In genomic region chr9:112175796-112176315, GRCh38 we compare ENCODE assay signal across 9 cellular contexts. TPM values are rescaled to one million over a fixed set of nuclear protein-coding genes. Genes with fewer than 3 reads are reported as not detected.
DNase-seq lines count a peak whose midpoint lies in the region; ATAC-seq and TF ChIP-seq lines count a peak whose summit lies in the region.
"Had no signal": no experiment of that assay in that cellular context is flagged by ENCODE, and none has a peak within 500 bp of the region (broad histone marks: within the 10 kb centered on the region; RNA-seq: fewer than 3 reads in every experiment).

No MANE protein-coding gene starts in this region.

- no peak for DNase-seq in stimulated activated naive CD8-positive, alpha-beta T cell treated with anti-CD3 and anti-CD28 coated beads, Interleukin-15, Interleukin-2, amounts not matched to agents 100 U/mL and 50 U/mL, for 24 hours
- DNase-seq in chondrocyte (ENCODE audit: low spot score) (no peak), mesothelial cell of epicardium (ENCODE audit: low spot score in 2 of 2, unreplicated experiment in 2 of 2) (no peak), ureter (ENCODE audit: low spot score) (no peak), KG1 (lab: John Stamatoyannopoulos, UW) (no peak)
- DNase-seq: activated CD4-positive, alpha-beta T cell treated with anti-CD3 and anti-CD28 coated beads for 1 hour had no signal

- no peak for ATAC-seq in stimulated activated naive CD8-positive, alpha-beta T cell treated with anti-CD3 and anti-CD28 coated beads, Interleukin-15, Interleukin-2, amounts not matched to agents 100 U/mL and 50 U/mL, for 24 hours
- no peak for ATAC-seq in HG02852 (IDR thresholded peaks at IDR 0.05; ENCODE audit: unreplicated experiment)
- no peak for ATAC-seq in GM21526 (IDR thresholded peaks at IDR 0.05; ENCODE audit: low FRiP score, unreplicated experiment)

- no peak for TF ChIP-seq CTCF in chondrocyte (IDR thresholded peaks at IDR 0.05)
- TF ChIP-seq CTCF in mesothelial cell of epicardium (IDR thresholded peaks at IDR 0.05; ENCODE audit: unreplicated experiment): no peak

- no peaks in the 10 kb centered on the region for H3K9me3 Mint-ChIP-seq in stimulated activated naive CD8-positive, alpha-beta T cell treated with anti-CD3 and anti-CD28 coated beads, Interleukin-15, Interleukin-2, amounts not matched to agents 100 ng/mL and 50 ng/mL, for 24 hours
- H3K9me3 Mint-ChIP-seq in chondrocyte (ENCODE audit: low read depth): no peaks in the 10 kb centered on the region
- H3K9me3 Mint-ChIP-seq in mesothelial cell of epicardium: no peaks in the 10 kb centered on the region

- peak overlapping the region; percentile 53 for H3K4me3 Mint-ChIP-seq in stimulated activated naive CD8-positive, alpha-beta T cell treated with anti-CD3 and anti-CD28 coated beads, Interleukin-15, Interleukin-2, amounts not matched to agents 100 ng/mL and 50 ng/mL, for 24 hours
- peak overlapping the region; percentile 75 for H3K4me3 Mint-ChIP-seq in chondrocyte (ENCODE audit: unreplicated experiment)
- peak overlapping the region; percentile 83 for H3K4me3 Mint-ChIP-seq in mesothelial cell of epicardium

- peaks cover 34% of the 10 kb centered on the region for H3K27me3 Mint-ChIP-seq in stimulated activated naive CD8-positive, alpha-beta T cell treated with anti-CD3 and anti-CD28 coated beads, Interleukin-15, Interleukin-2, amounts not matched to agents 100 ng/mL and 50 ng/mL, for 24 hours
- H3K27me3 Mint-ChIP-seq in chondrocyte (ENCODE audit: low read depth): no peaks in the 10 kb centered on the region
- H3K27me3 Mint-ChIP-seq in mesothelial cell of epicardium (ENCODE audit: low read depth): peaks cover 8% of the 10 kb centered on the region

- no peaks in the 10 kb centered on the region for H3K36me3 Mint-ChIP-seq in stimulated activated naive CD8-positive, alpha-beta T cell treated with anti-CD3 and anti-CD28 coated beads, Interleukin-15, Interleukin-2, amounts not matched to agents 100 ng/mL and 50 ng/mL, for 24 hours (ENCODE audit: low read depth)
- H3K36me3 Mint-ChIP-seq in chondrocyte (ENCODE audit: low read depth) (no peaks in the 10 kb centered on the region), mesothelial cell of epicardium (peaks cover 3% of the 10 kb centered on the region)

- peak overlapping the region; percentile 42 for H3K27ac Mint-ChIP-seq in stimulated activated naive CD8-positive, alpha-beta T cell treated with anti-CD3 and anti-CD28 coated beads, Interleukin-15, Interleukin-2, amounts not matched to agents 100 ng/mL and 50 ng/mL, for 24 hours
- peak overlapping the region; percentile 14 for H3K27ac Mint-ChIP-seq in chondrocyte (ENCODE audit: unreplicated experiment)
- H3K27ac Mint-ChIP-seq in mesothelial cell of epicardium: no peak overlapping the region

- H3K4me1 Mint-ChIP-seq in stimulated activated naive CD8-positive, alpha-beta T cell treated with anti-CD3 and anti-CD28 coated beads, Interleukin-15, Interleukin-2, amounts not matched to agents 100 ng/mL and 50 ng/mL, for 24 hours (ENCODE audit: low read depth): peaks cover 57% of the 10 kb centered on the region
- H3K4me1 Mint-ChIP-seq in chondrocyte (ENCODE audit: low read depth): peaks cover 31% of the 10 kb centered on the region
- peaks cover 35% of the 10 kb centered on the region for H3K4me1 Mint-ChIP-seq in mesothelial cell of epicardium

RNA-seq across cellular contexts. Expression of gene SUSD1, which starts 0.8 kb away (rescaled TPM):
- 18.5 to 29.6 TPM (median 28.1 TPM) in 3 replicates for total RNA-seq in chondrocyte
- 24.1 to 26.0 TPM (median 25.8 TPM) in 3 replicates for total RNA-seq in mesothelial cell of epicardium
- total RNA-seq in ureter: 45.8 TPM
